ENCODE assay signal across 1 cellular context in genomic region chr3:196739671-196740475, GRCh38.
TF ChIP-seq lines count a peak whose summit lies in the region.

Gene PAK2 (plus strand): TSS chr3:196739857. CDS start chr3:196782647, 42,790 bp downstream.

TF ChIP-seq in HepG2, 621 proteins besides CTCF, POLR2A, EP300 and RAD21 (continued from another document and continues in another):
- TF ChIP-seq, protein P1, sequence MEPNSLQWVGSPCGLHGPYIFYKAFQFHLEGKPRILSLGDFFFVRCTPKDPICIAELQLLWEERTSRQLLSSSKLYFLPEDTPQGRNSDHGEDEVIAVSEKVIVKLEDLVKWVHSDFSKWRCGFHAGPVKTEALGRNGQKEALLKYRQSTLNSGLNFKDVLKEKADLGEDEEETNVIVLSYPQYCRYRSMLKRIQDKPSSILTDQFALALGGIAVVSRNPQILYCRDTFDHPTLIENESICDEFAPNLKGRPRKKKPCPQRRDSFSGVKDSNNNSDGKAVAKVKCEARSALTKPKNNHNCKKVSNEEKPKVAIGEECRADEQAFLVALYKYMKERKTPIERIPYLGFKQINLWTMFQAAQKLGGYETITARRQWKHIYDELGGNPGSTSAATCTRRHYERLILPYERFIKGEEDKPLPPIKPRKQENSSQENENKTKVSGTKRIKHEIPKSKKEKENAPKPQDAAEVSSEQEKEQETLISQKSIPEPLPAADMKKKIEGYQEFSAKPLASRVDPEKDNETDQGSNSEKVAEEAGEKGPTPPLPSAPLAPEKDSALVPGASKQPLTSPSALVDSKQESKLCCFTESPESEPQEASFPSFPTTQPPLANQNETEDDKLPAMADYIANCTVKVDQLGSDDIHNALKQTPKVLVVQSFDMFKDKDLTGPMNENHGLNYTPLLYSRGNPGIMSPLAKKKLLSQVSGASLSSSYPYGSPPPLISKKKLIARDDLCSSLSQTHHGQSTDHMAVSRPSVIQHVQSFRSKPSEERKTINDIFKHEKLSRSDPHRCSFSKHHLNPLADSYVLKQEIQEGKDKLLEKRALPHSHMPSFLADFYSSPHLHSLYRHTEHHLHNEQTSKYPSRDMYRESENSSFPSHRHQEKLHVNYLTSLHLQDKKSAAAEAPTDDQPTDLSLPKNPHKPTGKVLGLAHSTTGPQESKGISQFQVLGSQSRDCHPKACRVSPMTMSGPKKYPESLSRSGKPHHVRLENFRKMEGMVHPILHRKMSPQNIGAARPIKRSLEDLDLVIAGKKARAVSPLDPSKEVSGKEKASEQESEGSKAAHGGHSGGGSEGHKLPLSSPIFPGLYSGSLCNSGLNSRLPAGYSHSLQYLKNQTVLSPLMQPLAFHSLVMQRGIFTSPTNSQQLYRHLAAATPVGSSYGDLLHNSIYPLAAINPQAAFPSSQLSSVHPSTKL (CRISPR knock-in tag; IDR thresholded peaks at IDR 0.05): peak; percentile 67
- TF ChIP-seq ZFP82 (CRISPR knock-in tag; IDR thresholded peaks at IDR 0.05; ENCODE audit: borderline replicate concordance) (no peak; the same call in 1 of the 2 replicates), SRF (IDR thresholded peaks at IDR 0.05; ENCODE audit: low read depth, low read length) (no peak), ZNF746 (CRISPR knock-in tag; IDR thresholded peaks at IDR 0.05) (no peak; the same call in 1 of the 2 replicates), CHD2 (IDR thresholded peaks at IDR 0.05; ENCODE audit: low read depth, low read length) (no peak), ZNF562 (CRISPR knock-in tag; IDR thresholded peaks at IDR 0.05; ENCODE audit: borderline replicate concordance) (no peak), ZNF737 (CRISPR knock-in tag; IDR thresholded peaks at IDR 0.05; ENCODE audit: borderline replicate concordance) (no peak), ZNF20 (CRISPR knock-in tag; IDR thresholded peaks at IDR 0.05) (no peak), ISX (CRISPR knock-in tag; conservative IDR thresholded peaks at IDR 0.05) (0 out of 2 replicates have a peak, but pooled peaks have one; percentile 56), ELK4 (CRISPR knock-in tag; IDR thresholded peaks at IDR 0.05; ENCODE audit: borderline replicate concordance) (no peak), ATF3 (CRISPR knock-in tag; IDR thresholded peaks at IDR 0.05) (no peak), ZNF205 (CRISPR knock-in tag; IDR thresholded peaks at IDR 0.05) (no peak; the same call in 1 of the 2 replicates), NFKB2 (CRISPR knock-in tag; IDR thresholded peaks at IDR 0.05; ENCODE audit: borderline replicate concordance) (no peak), ZNF773 (CRISPR knock-in tag; IDR thresholded peaks at IDR 0.05; ENCODE audit: borderline replicate concordance) (no peak), MEF2D (CRISPR knock-in tag; IDR thresholded peaks at IDR 0.05) (no peak), ZNF619 (CRISPR knock-in tag; IDR thresholded peaks at IDR 0.05) (no peak), SNAPC2 (CRISPR knock-in tag; IDR thresholded peaks at IDR 0.05) (no peak), KLF6 (CRISPR knock-in tag; IDR thresholded peaks at IDR 0.05) (peak; percentile 78), EHMT2 (IDR thresholded peaks at IDR 0.05; ENCODE audit: borderline replicate concordance, low read depth, low read length) (no peak), MAF1 (CRISPR knock-in tag; IDR thresholded peaks at IDR 0.05; ENCODE audit: borderline replicate concordance) (0 out of 2 replicates have a peak, but pooled peaks have one; percentile 65), ZNF781 (CRISPR knock-in tag; IDR thresholded peaks at IDR 0.05; ENCODE audit: borderline replicate concordance, not compliant biosample characterization) (no peak), ZNF724P (CRISPR knock-in tag; IDR thresholded peaks at IDR 0.05; ENCODE audit: borderline replicate concordance) (no peak), ZNF777 (CRISPR knock-in tag; IDR thresholded peaks at IDR 0.05) (0 out of 2 replicates have a peak, but pooled peaks have one; percentile 42), TAF15 (IDR thresholded peaks at IDR 0.05; ENCODE audit: low read depth, low read length, poor library complexity, severe bottlenecking) (no peak), TRIM24 (CRISPR knock-in tag; IDR thresholded peaks at IDR 0.05) (no peak)
- TF ChIP-seq, protein P2, sequence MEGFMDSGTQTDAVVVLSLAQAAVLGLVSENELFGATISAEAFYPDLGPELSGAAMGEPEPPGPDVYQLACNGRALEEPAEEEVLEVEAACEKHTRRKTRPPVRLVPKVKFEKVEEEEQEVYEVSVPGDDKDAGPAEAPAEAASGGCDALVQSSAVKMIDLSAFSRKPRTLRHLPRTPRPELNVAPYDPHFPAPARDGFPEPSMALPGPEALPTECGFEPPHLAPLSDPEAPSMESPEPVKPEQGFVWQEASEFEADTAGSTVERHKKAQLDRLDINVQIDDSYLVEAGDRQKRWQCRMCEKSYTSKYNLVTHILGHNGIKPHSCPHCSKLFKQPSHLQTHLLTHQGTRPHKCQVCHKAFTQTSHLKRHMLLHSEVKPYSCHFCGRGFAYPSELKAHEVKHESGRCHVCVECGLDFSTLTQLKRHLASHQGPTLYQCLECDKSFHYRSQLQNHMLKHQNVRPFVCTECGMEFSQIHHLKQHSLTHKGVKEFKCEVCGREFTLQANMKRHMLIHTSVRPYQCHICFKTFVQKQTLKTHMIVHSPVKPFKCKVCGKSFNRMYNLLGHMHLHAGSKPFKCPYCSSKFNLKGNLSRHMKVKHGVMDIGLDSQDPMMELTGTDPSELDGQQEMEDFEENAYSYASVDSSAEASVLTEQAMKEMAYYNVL (CRISPR knock-in tag; IDR thresholded peaks at IDR 0.05; ENCODE audit: borderline replicate concordance): no peak
- TF ChIP-seq, protein P3, sequence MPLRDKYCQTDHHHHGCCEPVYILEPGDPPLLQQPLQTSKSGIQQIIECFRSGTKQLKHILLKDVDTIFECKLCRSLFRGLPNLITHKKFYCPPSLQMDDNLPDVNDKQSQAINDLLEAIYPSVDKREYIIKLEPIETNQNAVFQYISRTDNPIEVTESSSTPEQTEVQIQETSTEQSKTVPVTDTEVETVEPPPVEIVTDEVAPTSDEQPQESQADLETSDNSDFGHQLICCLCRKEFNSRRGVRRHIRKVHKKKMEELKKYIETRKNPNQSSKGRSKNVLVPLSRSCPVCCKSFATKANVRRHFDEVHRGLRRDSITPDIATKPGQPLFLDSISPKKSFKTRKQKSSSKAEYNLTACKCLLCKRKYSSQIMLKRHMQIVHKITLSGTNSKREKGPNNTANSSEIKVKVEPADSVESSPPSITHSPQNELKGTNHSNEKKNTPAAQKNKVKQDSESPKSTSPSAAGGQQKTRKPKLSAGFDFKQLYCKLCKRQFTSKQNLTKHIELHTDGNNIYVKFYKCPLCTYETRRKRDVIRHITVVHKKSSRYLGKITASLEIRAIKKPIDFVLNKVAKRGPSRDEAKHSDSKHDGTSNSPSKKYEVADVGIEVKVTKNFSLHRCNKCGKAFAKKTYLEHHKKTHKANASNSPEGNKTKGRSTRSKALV (CRISPR knock-in tag; IDR thresholded peaks at IDR 0.05): no peak
- TF ChIP-seq, protein P4, sequence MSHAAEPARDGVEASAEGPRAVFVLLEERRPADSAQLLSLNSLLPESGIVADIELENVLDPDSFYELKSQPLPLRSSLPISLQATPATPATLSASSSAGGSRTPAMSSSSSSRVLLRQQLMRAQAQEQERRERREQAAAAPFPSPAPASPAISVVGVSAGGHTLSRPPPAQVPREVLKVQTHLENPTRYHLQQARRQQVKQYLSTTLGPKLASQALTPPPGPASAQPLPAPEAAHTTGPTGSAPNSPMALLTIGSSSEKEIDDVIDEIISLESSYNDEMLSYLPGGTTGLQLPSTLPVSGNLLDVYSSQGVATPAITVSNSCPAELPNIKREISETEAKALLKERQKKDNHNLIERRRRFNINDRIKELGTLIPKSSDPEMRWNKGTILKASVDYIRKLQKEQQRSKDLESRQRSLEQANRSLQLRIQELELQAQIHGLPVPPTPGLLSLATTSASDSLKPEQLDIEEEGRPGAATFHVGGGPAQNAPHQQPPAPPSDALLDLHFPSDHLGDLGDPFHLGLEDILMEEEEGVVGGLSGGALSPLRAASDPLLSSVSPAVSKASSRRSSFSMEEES (CRISPR knock-in tag; IDR thresholded peaks at IDR 0.05): peak; percentile 55
- TF ChIP-seq, protein P5, sequence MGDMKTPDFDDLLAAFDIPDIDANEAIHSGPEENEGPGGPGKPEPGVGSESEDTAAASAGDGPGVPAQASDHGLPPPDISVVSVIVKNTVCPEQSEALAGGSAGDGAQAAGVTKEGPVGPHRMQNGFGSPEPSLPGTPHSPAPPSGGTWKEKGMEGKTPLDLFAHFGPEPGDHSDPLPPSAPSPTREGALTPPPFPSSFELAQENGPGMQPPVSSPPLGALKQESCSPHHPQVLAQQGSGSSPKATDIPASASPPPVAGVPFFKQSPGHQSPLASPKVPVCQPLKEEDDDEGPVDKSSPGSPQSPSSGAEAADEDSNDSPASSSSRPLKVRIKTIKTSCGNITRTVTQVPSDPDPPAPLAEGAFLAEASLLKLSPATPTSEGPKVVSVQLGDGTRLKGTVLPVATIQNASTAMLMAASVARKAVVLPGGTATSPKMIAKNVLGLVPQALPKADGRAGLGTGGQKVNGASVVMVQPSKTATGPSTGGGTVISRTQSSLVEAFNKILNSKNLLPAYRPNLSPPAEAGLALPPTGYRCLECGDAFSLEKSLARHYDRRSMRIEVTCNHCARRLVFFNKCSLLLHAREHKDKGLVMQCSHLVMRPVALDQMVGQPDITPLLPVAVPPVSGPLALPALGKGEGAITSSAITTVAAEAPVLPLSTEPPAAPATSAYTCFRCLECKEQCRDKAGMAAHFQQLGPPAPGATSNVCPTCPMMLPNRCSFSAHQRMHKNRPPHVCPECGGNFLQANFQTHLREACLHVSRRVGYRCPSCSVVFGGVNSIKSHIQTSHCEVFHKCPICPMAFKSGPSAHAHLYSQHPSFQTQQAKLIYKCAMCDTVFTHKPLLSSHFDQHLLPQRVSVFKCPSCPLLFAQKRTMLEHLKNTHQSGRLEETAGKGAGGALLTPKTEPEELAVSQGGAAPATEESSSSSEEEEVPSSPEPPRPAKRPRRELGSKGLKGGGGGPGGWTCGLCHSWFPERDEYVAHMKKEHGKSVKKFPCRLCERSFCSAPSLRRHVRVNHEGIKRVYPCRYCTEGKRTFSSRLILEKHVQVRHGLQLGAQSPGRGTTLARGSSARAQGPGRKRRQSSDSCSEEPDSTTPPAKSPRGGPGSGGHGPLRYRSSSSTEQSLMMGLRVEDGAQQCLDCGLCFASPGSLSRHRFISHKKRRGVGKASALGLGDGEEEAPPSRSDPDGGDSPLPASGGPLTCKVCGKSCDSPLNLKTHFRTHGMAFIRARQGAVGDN (CRISPR knock-in tag; IDR thresholded peaks at IDR 0.05): peak; percentile 69
- TF ChIP-seq, protein P6, sequence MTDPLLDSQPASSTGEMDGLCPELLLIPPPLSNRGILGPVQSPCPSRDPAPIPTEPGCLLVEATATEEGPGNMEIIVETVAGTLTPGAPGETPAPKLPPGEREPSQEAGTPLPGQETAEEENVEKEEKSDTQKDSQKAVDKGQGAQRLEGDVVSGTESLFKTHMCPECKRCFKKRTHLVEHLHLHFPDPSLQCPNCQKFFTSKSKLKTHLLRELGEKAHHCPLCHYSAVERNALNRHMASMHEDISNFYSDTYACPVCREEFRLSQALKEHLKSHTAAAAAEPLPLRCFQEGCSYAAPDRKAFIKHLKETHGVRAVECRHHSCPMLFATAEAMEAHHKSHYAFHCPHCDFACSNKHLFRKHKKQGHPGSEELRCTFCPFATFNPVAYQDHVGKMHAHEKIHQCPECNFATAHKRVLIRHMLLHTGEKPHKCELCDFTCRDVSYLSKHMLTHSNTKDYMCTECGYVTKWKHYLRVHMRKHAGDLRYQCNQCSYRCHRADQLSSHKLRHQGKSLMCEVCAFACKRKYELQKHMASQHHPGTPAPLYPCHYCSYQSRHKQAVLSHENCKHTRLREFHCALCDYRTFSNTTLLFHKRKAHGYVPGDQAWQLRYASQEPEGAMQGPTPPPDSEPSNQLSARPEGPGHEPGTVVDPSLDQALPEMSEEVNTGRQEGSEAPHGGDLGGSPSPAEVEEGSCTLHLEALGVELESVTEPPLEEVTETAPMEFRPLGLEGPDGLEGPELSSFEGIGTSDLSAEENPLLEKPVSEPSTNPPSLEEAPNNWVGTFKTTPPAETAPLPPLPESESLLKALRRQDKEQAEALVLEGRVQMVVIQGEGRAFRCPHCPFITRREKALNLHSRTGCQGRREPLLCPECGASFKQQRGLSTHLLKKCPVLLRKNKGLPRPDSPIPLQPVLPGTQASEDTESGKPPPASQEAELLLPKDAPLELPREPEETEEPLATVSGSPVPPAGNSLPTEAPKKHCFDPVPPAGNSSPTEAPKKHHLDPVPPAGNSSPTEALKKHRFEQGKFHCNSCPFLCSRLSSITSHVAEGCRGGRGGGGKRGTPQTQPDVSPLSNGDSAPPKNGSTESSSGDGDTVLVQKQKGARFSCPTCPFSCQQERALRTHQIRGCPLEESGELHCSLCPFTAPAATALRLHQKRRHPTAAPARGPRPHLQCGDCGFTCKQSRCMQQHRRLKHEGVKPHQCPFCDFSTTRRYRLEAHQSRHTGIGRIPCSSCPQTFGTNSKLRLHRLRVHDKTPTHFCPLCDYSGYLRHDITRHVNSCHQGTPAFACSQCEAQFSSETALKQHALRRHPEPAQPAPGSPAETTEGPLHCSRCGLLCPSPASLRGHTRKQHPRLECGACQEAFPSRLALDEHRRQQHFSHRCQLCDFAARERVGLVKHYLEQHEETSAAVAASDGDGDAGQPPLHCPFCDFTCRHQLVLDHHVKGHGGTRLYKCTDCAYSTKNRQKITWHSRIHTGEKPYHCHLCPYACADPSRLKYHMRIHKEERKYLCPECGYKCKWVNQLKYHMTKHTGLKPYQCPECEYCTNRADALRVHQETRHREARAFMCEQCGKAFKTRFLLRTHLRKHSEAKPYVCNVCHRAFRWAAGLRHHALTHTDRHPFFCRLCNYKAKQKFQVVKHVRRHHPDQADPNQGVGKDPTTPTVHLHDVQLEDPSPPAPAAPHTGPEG (CRISPR knock-in tag; IDR thresholded peaks at IDR 0.05): no peak
